Comparison of ENCODE assay signal across 9 cellular contexts in genomic region chr1:39898648-39899603, GRCh38.
DNase-seq lines count a peak whose midpoint lies in the region; ATAC-seq lines count a peak whose summit lies in the region.
"Had no signal": no experiment of that assay in that cellular context is flagged by ENCODE, and none has a peak within 500 bp of the region (broad histone marks: within the 10 kb centered on the region; RNA-seq: fewer than 3 reads in every experiment).

No MANE protein-coding gene starts in this region.

- ATAC-seq in GM21447 (IDR thresholded peaks at IDR 0.05; ENCODE audit: unreplicated experiment) (no peak), GM21576 (IDR thresholded peaks at IDR 0.05; ENCODE audit: unreplicated experiment) (no peak)
- ATAC-seq: Panc1 had no signal

- H3K27me3 ChIP-seq in NT2/D1 (ENCODE audit: insufficient read depth, insufficient read length), result peaks cover 17% of the 10 kb centered on the region

- peak overlapping the region; percentile 70 for H3K9ac ChIP-seq in NT2/D1 (ENCODE audit: insufficient read length, low read depth)

- peaks cover 3% of the 10 kb centered on the region for H3K36me3 ChIP-seq in NT2/D1 (ENCODE audit: insufficient read depth, insufficient read length, low read length)

- peaks cover 27% of the 10 kb centered on the region for H3K4me1 ChIP-seq in NT2/D1 (ENCODE audit: insufficient read depth, insufficient read length)

- H3K4me3 ChIP-seq in NT2/D1 (ENCODE audit: insufficient read length, low read depth), result peak overlapping the region; percentile 20

- no peaks in the 10 kb centered on the region for H3K9me3 ChIP-seq in NT2/D1 (ENCODE audit: insufficient read depth, low read length)

- DNase-seq in activated CD4-positive, alpha-beta T cell treated with anti-CD3 and anti-CD28 coated beads for 48 hours, result peak; percentile 26
- DNase-seq in activated CD4-positive, alpha-beta T cell treated with anti-CD3 and anti-CD28 coated beads, Interleukin-2, amount 50 U/mL, for 4 hours, result no peak
- DNase-seq in NT2/D1 (ENCODE audit: low read depth, low spot score), result peak; percentile 94
- DNase-seq in globus pallidus (ENCODE audit: low spot score), result peak; percentile 80
- DNase-seq in superior temporal gyrus (ENCODE audit: extremely low spot score), result peak; percentile 70
- no peak for DNase-seq in MV-4-11 (lab: John Stamatoyannopoulos, UW)

Comparison
In these comparisons a context has a peak if more than half of its experiments do, and no peak if none do; other contexts are left out.
1. DNase-seq: peak in activated CD4-positive, alpha-beta T cell treated with anti-CD3 and anti-CD28 coated beads for 48 hours (single experiment), NT2/D1 (single experiment), globus pallidus (single experiment) and superior temporal gyrus (single experiment); none in activated CD4-positive, alpha-beta T cell treated with anti-CD3 and anti-CD28 coated beads, Interleukin-2, amount 50 U/mL, for 4 hours (0 of 2) and MV-4-11 (single experiment).